Comparison of ENCODE assay signal across 1 cellular context in the genomic region with DNA sequence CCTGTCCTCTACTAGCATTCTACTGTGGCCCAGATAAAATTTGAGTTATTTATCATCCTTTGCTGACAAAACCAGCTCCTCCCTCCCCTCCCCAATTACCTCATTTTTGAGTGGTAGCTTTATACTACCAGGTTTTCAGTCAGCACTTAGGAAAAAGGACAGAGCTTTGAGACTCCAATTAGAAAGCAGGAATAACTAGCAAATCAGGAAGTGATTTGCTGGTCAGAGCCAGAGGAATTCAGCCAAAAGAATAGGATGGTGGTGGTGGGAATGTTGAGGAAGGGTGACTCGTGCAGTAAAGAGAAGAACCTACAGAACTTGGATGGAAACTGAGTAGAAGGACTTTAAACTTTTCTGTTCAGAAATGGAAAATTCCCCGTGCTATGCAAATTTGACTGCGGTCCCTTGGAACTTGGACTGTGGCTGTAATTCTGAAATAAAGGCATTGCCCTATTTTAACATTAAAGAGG.
TF ChIP-seq lines count a peak whose summit lies in the region.

No MANE protein-coding gene starts in this region.

TF ChIP-seq in HEK293, 187 proteins besides CTCF, POLR2A, EP300 and RAD21 (continued from another document and continues in another):
- TF ChIP-seq, protein P1, sequence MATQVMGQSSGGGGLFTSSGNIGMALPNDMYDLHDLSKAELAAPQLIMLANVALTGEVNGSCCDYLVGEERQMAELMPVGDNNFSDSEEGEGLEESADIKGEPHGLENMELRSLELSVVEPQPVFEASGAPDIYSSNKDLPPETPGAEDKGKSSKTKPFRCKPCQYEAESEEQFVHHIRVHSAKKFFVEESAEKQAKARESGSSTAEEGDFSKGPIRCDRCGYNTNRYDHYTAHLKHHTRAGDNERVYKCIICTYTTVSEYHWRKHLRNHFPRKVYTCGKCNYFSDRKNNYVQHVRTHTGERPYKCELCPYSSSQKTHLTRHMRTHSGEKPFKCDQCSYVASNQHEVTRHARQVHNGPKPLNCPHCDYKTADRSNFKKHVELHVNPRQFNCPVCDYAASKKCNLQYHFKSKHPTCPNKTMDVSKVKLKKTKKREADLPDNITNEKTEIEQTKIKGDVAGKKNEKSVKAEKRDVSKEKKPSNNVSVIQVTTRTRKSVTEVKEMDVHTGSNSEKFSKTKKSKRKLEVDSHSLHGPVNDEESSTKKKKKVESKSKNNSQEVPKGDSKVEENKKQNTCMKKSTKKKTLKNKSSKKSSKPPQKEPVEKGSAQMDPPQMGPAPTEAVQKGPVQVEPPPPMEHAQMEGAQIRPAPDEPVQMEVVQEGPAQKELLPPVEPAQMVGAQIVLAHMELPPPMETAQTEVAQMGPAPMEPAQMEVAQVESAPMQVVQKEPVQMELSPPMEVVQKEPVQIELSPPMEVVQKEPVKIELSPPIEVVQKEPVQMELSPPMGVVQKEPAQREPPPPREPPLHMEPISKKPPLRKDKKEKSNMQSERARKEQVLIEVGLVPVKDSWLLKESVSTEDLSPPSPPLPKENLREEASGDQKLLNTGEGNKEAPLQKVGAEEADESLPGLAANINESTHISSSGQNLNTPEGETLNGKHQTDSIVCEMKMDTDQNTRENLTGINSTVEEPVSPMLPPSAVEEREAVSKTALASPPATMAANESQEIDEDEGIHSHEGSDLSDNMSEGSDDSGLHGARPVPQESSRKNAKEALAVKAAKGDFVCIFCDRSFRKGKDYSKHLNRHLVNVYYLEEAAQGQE (tag by site-specific recombination; IDR thresholded peaks at IDR 0.05) = peak; percentile 94
- TF ChIP-seq ZNF645 (tag by site-specific recombination; IDR thresholded peaks at IDR 0.05) (no peak), WT1 (tag by site-specific recombination; IDR thresholded peaks at IDR 0.05) (peak; percentile 47; the same call in 1 of the 2 replicates), ZNF391 (tag by site-specific recombination; IDR thresholded peaks at IDR 0.05; ENCODE audit: borderline replicate concordance, low read depth) (no peak), ZNF692 (tag by site-specific recombination; IDR thresholded peaks at IDR 0.05) (no peak), ZNF2 (tag by site-specific recombination; IDR thresholded peaks at IDR 0.05) (no peak), ZNF324 (tag by site-specific recombination; IDR thresholded peaks at IDR 0.05) (no peak), KLF1 (tag by site-specific recombination; IDR thresholded peaks at IDR 0.05) (0 out of 2 replicates have a peak, but pooled peaks have one; percentile 16), ZNF398 (tag by site-specific recombination; IDR thresholded peaks at IDR 0.05) (0 out of 2 replicates have a peak, but pooled peaks have one; percentile 18), ZNF830 (tag by site-specific recombination; IDR thresholded peaks at IDR 0.05; ENCODE audit: low read depth) (no peak), ZNF555 (tag by site-specific recombination; conservative IDR thresholded peaks at IDR 0.05) (no peak), ZNF302 (tag by site-specific recombination; IDR thresholded peaks at IDR 0.05; ENCODE audit: low read depth) (no peak), ZNF19 (tag by site-specific recombination; IDR thresholded peaks at IDR 0.05; ENCODE audit: low read depth) (no peak), GFI1B (tag by site-specific recombination; IDR thresholded peaks at IDR 0.05) (0 out of 2 replicates have a peak, but pooled peaks have one; percentile 11), ZBTB7A (tag by site-specific recombination; IDR thresholded peaks at IDR 0.05; ENCODE audit: low read depth) (no peak), ZNF157 (tag by site-specific recombination; IDR thresholded peaks at IDR 0.05) (no peak), ZNF366 (tag by site-specific recombination; conservative IDR thresholded peaks at IDR 0.05) (peak; percentile 15; the same call in 1 of the 2 replicates), ZNF639 (tag by site-specific recombination; IDR thresholded peaks at IDR 0.05) (no peak), HOXD13 (CRISPR knock-in tag; IDR thresholded peaks at IDR 0.05; ENCODE audit: borderline replicate concordance) (no peak), ZNF521 (tag by site-specific recombination; IDR thresholded peaks at IDR 0.05) (no peak), YY1 (tag by site-specific recombination; IDR thresholded peaks at IDR 0.05) (no peak), ZNF514 (tag by site-specific recombination; IDR thresholded peaks at IDR 0.05) (no peak), ZNF426 (tag by site-specific recombination; IDR thresholded peaks at IDR 0.05) (no peak), ZNF114 (tag by site-specific recombination; IDR thresholded peaks at IDR 0.05) (no peak), ZNF600 (tag by site-specific recombination; IDR thresholded peaks at IDR 0.05) (no peak), ZNF530 (tag by site-specific recombination; IDR thresholded peaks at IDR 0.05; ENCODE audit: low read depth) (no peak), SP7 (tag by site-specific recombination; IDR thresholded peaks at IDR 0.05) (peak; percentile 41; the same call in 1 of the 2 replicates), ZNF560 (tag by site-specific recombination; IDR thresholded peaks at IDR 0.05; ENCODE audit: borderline replicate concordance) (no peak), ZNF37A (tag by site-specific recombination; IDR thresholded peaks at IDR 0.05) (no peak), GLI4 (tag by site-specific recombination; IDR thresholded peaks at IDR 0.05) (no peak), ZNF518A (tag by site-specific recombination; conservative IDR thresholded peaks at IDR 0.05; ENCODE audit: low read depth) (no peak), TRIM28 (IDR thresholded peaks at IDR 0.05; ENCODE audit: borderline replicate concordance, low read length) (no peak), ZXDB (tag by site-specific recombination; IDR thresholded peaks at IDR 0.05) (no peak), ZNF138 (tag by site-specific recombination; IDR thresholded peaks at IDR 0.05; ENCODE audit: borderline replicate concordance) (no peak), SP2 (tag by site-specific recombination; IDR thresholded peaks at IDR 0.05) (peak; percentile 12; the same call in 1 of the 2 replicates), SCRT1 (tag by site-specific recombination; IDR thresholded peaks at IDR 0.05; ENCODE audit: borderline replicate concordance) (no peak), ZNF670 (tag by site-specific recombination; IDR thresholded peaks at IDR 0.05; ENCODE audit: low read depth) (no peak)
- TF ChIP-seq, protein P2, sequence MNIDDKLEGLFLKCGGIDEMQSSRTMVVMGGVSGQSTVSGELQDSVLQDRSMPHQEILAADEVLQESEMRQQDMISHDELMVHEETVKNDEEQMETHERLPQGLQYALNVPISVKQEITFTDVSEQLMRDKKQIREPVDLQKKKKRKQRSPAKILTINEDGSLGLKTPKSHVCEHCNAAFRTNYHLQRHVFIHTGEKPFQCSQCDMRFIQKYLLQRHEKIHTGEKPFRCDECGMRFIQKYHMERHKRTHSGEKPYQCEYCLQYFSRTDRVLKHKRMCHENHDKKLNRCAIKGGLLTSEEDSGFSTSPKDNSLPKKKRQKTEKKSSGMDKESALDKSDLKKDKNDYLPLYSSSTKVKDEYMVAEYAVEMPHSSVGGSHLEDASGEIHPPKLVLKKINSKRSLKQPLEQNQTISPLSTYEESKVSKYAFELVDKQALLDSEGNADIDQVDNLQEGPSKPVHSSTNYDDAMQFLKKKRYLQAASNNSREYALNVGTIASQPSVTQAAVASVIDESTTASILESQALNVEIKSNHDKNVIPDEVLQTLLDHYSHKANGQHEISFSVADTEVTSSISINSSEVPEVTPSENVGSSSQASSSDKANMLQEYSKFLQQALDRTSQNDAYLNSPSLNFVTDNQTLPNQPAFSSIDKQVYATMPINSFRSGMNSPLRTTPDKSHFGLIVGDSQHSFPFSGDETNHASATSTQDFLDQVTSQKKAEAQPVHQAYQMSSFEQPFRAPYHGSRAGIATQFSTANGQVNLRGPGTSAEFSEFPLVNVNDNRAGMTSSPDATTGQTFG (tag by site-specific recombination; IDR thresholded peaks at IDR 0.05; ENCODE audit: borderline replicate concordance) = no peak
- TF ChIP-seq, protein P3, sequence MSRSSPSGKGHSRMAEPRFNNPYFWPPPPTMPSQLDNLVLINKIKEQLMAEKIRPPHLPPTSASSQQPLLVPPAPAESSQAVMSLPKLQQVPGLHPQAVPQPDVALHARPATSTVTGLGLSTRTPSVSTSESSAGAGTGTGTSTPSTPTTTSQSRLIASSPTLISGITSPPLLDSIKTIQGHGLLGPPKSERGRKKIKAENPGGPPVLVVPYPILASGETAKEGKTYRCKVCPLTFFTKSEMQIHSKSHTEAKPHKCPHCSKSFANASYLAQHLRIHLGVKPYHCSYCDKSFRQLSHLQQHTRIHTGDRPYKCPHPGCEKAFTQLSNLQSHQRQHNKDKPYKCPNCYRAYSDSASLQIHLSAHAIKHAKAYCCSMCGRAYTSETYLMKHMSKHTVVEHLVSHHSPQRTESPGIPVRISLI (tag by site-specific recombination; IDR thresholded peaks at IDR 0.05) = no peak
- TF ChIP-seq, protein P4, sequence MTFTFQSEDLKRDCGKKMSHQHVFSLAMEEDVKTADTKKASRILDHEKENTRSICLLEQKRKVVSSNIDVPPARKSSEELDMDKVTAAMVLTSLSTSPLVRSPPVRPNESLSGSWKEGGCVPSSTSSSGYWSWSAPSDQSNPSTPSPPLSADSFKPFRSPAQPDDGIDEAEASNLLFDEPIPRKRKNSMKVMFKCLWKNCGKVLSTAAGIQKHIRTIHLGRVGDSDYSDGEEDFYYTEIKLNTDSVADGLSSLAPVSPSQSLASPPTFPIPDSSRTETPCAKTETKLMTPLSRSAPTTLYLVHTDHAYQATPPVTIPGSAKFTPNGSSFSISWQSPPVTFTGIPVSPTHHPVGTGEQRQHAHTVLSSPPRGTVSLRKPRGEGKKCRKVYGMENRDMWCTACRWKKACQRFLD (tag by site-specific recombination; IDR thresholded peaks at IDR 0.05) = no peak
